Comparison of ENCODE assay signal across 1 cellular context in genomic region chr1:67739361-67739760, GRCh38.
TF ChIP-seq lines count a peak whose summit lies in the region.

No MANE protein-coding gene starts in this region.

TF ChIP-seq in K562, 482 proteins besides CTCF, POLR2A, EP300 and RAD21:
- peak in 1 of 2 experiments; percentile 43; a peak in 1 of 4 replicates for TF ChIP-seq RCOR1 (IDR thresholded peaks at IDR 0.05; ENCODE audit: borderline replicate concordance in 1 of 2, low read depth in 2 of 2, low read length in 2 of 2)
- TF ChIP-seq YBX1 (IDR thresholded peaks at IDR 0.05), result no peak
